Comparison of ENCODE assay signal across 1 cellular context in the genomic region with DNA sequence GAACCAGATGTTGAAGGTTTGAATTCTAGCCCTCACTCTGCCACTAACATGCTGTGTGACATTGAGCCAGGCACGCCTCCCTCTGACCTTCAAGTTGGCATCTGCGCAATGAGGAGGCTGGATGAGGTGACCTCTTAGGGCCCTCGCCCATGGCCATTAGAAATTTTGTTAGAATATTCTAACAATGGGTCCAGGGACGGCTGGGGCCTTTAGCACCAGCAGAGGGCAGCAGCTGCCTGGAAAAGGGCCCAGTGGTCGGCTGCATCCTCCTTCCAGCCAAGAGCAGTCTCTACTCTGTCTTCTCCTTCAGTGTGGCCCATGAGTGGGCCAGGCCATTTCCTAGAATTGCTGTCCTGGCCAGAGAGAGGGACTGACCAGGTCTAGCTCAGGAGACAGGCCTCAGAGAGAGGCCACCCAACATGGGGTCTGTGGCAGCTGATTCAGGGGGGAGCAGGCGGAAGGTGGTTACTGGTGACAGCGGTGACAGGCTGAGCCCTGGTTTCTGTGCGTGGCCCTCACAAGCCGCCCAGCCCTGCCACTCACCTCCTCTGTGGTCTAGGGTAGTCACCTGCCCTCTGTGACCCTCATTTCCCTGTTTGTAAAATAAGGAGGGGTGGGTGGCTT.
TF ChIP-seq lines count a peak whose summit lies in the region.

No MANE protein-coding gene starts in this region.

TF ChIP-seq in H1, 55 proteins besides CTCF, POLR2A, EP300 and RAD21 (continued from another document):
- TF ChIP-seq HDAC2 (IDR thresholded peaks at IDR 0.05; ENCODE audit: borderline replicate concordance in 1 of 2, low read depth in 2 of 2, low read length in 2 of 2), result no peak
- TF ChIP-seq SAP30 (IDR thresholded peaks at IDR 0.05; ENCODE audit: insufficient read depth, insufficient replicate concordance, low read length), result no peak
- no peak for TF ChIP-seq SIN3A (conservative IDR thresholded peaks at IDR 0.05 in 1 of 2, IDR thresholded peaks at IDR 0.05 in 1 of 2; ENCODE audit: low read depth in 1 of 2, low read length in 2 of 2)
- no peak for TF ChIP-seq KDM1A (IDR thresholded peaks at IDR 0.05; ENCODE audit: borderline replicate concordance, low read length)
- TF ChIP-seq MAFK (IDR thresholded peaks at IDR 0.05; ENCODE audit: low read depth, low read length), result no peak
TF ChIP-seq in H1: peak in this region for 0.
